In the genomic region with DNA sequence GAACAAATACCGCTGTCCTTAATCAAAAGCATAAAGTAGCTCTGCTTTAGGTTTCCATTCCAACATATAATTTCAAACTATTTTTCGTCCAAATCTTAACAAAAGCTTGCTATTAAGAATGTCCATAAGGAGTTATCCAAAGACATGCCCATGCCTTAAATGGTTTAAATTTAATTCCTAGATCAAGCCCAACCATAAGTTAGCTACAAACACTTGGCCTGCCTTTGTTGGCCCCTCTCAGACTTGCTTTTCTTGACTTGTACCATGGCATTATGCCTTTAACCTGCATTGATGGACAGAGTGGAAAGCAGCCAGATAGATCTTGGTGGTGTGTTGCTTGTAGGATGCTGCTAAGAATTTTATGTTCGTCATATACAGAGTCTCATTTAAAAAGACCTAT, we compare ENCODE assay signal across 29 cellular contexts.
"Had no signal": no experiment of that assay in that cellular context is flagged by ENCODE, and none has a peak within 500 bp of the region (broad histone marks: within the 10 kb centered on the region; RNA-seq: fewer than 3 reads in every experiment).

No MANE protein-coding gene starts in this region.

- H3K9me3 ChIP-seq: adrenal gland, body of pancreas, esophagus muscularis mucosa, gastrocnemius medialis, heart left ventricle had no signal

- H3K4me1 ChIP-seq: body of pancreas, gastrocnemius medialis had no signal

- H3K36me3 ChIP-seq: adrenal gland, esophagus muscularis mucosa, gastrocnemius medialis, heart left ventricle had no signal

- H3K27me3 ChIP-seq: adrenal gland, body of pancreas, esophagus muscularis mucosa, foreskin keratinocyte, gastrocnemius medialis, heart left ventricle had no signal

- ATAC-seq: activated CD4-positive, alpha-beta T cell treated with anti-CD3 and anti-CD28 coated beads for 36 hours; activated CD8-positive, alpha-beta memory T cell treated with anti-CD3 and anti-CD28 coated beads, Interleukin-2, amount 10 ng/mL, durations not matched to agents 7 days and 5 days; activated CD8-positive, alpha-beta T cell treated with anti-CD3 and anti-CD28 coated beads, Interleukin-2, amount 10 ng/mL, durations not matched to agents 7 days and 5 days; activated naive CD8-positive, alpha-beta T cell treated with anti-CD3 and anti-CD28 coated beads, Interleukin-2, amount 50 U/mL, for 24 hours; body of pancreas; effector memory CD8-positive, alpha-beta T cell; foreskin keratinocyte; gastrocnemius medialis had no signal

- H3K4me3 ChIP-seq: adrenal gland, body of pancreas, esophagus muscularis mucosa, gastrocnemius medialis, heart left ventricle had no signal

- H3K27ac ChIP-seq: adrenal gland, body of pancreas, esophagus muscularis mucosa, foreskin keratinocyte, gastrocnemius medialis, heart left ventricle had no signal

- DNase-seq: activated CD4-positive, alpha-beta memory T cell treated with anti-CD3 and anti-CD28 coated beads for 36 hours; activated CD4-positive, alpha-beta T cell treated with anti-CD3 and anti-CD28 coated beads for 36 hours; activated CD4-positive, alpha-beta T cell treated with anti-CD3 and anti-CD28 coated beads, Interleukin-2, amount 10 ng/mL, durations not matched to agents 24 days and 14 days; activated CD4-positive, CD25-positive, alpha-beta regulatory T cell; activated CD4-positive, CD25-positive, alpha-beta regulatory T cell treated with anti-CD3 and anti-CD28 coated beads, Interleukin-2, amount 50 U/mL, for 72 hours; activated CD8-positive, alpha-beta memory T cell treated with anti-CD3 and anti-CD28 coated beads, Interleukin-2, amount 10 ng/mL, durations not matched to agents 7 days and 5 days; activated CD8-positive, alpha-beta memory T cell treated with anti-CD3 and anti-CD28 coated beads, Interleukin-2, amount 50 U/mL, for 4 hours; activated CD8-positive, alpha-beta T cell treated with anti-CD3 and anti-CD28 coated beads, Interleukin-2, amount 10 ng/mL, durations not matched to agents 7 days and 5 days; activated effector memory CD4-positive, alpha-beta T cell treated with anti-CD3 and anti-CD28 coated beads, Interleukin-2, amount 50 U/mL, for 16 hours; activated naive CD4-positive, alpha-beta T cell treated with anti-CD3 and anti-CD28 coated beads for 36 hours; activated naive CD8-positive, alpha-beta T cell treated with anti-CD3 and anti-CD28 coated beads for 36 hours; activated naive CD8-positive, alpha-beta T cell treated with anti-CD3 and anti-CD28 coated beads, Interleukin-2, amount 50 U/mL, for 24 hours; activated T-cell treated with anti-CD3 and anti-CD28 coated beads, Interleukin-2, amount 50 U/mL, for 1 hour; activated T-cell treated with anti-CD3 and anti-CD28 coated beads, Interleukin-2, amount 50 U/mL, for 48 hours; adrenal gland; amygdala; aorta; body of pancreas; caudate nucleus; cortex of kidney; dermis blood vessel endothelial cell; effector CD4-positive, alpha-beta T cell; effector memory CD8-positive, alpha-beta T cell; erythroblast; foreskin keratinocyte; gastrocnemius medialis; glutamatergic neuron; heart left ventricle had no signal
